ENCODE assay signal across 30 cellular contexts in genomic region chr10:76230866-76231257, GRCh38.
DNase-seq lines count a peak whose midpoint lies in the region; ATAC-seq, FAIRE-seq and TF ChIP-seq lines count a peak whose summit lies in the region.
"Had no signal": no experiment of that assay in that cellular context is flagged by ENCODE, and none has a peak within 500 bp of the region (broad histone marks: within the 10 kb centered on the region; RNA-seq: fewer than 3 reads in every experiment).

No MANE protein-coding gene starts in this region.

- DNase-seq in DMS79 treated with DMSO at 0.1 percent for 48 hours (lab: John Stamatoyannopoulos, UW) (peak; percentile 30), DMS79 (lab: John Stamatoyannopoulos, UW) (no peak), IMR-90 (no peak), hepatocyte (ENCODE audit: low spot score) (no peak), neural progenitor cell (ENCODE audit: low spot score) (no peak), frontal cortex (ENCODE audit: low spot score in 2 of 2) (no peak), glomerular visceral epithelial cell (ENCODE audit: extremely low spot score) (no peak), D341Med (ENCODE audit: low spot score) (no peak)
- DNase-seq: activated CD4-positive, alpha-beta T cell treated with anti-CD3 and anti-CD28 coated beads, Interleukin-2, amount 50 U/mL, for 1 hour; activated gamma-delta T cell treated with Interleukin-2 at 50 U/mL for 16 hours; activated naive CD8-positive, alpha-beta T cell treated with anti-CD3 and anti-CD28 coated beads, Interleukin-2, amount 50 U/mL, for 24 hours; activated T-cell treated with anti-CD3 and anti-CD28 coated beads, Interleukin-2, amount 50 U/mL, for 4 hours; Caco-2; central memory CD4-positive, alpha-beta T cell; cortex of kidney; effector memory CD4-positive, alpha-beta T cell; GF-D8; HFFc6; kidney; naive thymus-derived CD8-positive, alpha-beta T cell; NCI-H1092; NCI-H187; SHP77; T1000; transverse colon had no signal

- no peak for FAIRE-seq in frontal cortex (lab: Jason Lieb, UNC)
- FAIRE-seq: astrocyte, K562 had no signal

- H3K4ac ChIP-seq in IMR-90 (ENCODE audit: low read depth, low read length): no peak overlapping the region

- ATAC-seq in IMR-90 (ENCODE audit: low read depth): no peak
- ATAC-seq: activated naive CD8-positive, alpha-beta T cell treated with anti-CD3 and anti-CD28 coated beads, Interleukin-2, amount 50 U/mL, for 24 hours; activated T-cell treated with anti-CD3 and anti-CD28 coated beads, Interleukin-2, amount 50 U/mL, for 4 hours; K562; naive thymus-derived CD8-positive, alpha-beta T cell; stimulated activated effector memory CD8-positive, alpha-beta T cell treated with anti-CD3 and anti-CD28 coated beads, Interleukin-12 subunit alpha, Interleukin-12 subunit beta, amount 100 ng/mL, for 72 hours had no signal

- H2BK5ac ChIP-seq in IMR-90 (ENCODE audit: low read depth, low read length, poor library complexity, severe bottlenecking): no peak overlapping the region

- no peak overlapping the region for H2AK5ac ChIP-seq in IMR-90 (ENCODE audit: low read depth, low read length)

- dilution Hi-C loops in IMR-90 (cut with HindIII; ENCODE audit: low sequenced_read_pairs, unreplicated experiment): no loop called here

- no peaks in the 10 kb centered on the region for H3K9me2 ChIP-seq in hepatocyte (replicated peaks; ENCODE audit: insufficient read depth)

- H2BK15ac ChIP-seq in IMR-90 (ENCODE audit: low read depth, low read length): no peak overlapping the region

- H2AFZ ChIP-seq in IMR-90 (replicated peaks; ENCODE audit: low read length, poor library complexity): no peak overlapping the region
- H2AFZ ChIP-seq in hepatocyte: no peak overlapping the region
- H2AFZ ChIP-seq in neural progenitor cell (replicated peaks): no peak overlapping the region

- H3K18ac ChIP-seq in IMR-90 (ENCODE audit: low read depth, low read length): peak overlapping the region; percentile 59; the same call in 1 of the 2 replicates

- H4K91ac ChIP-seq in IMR-90 (ENCODE audit: insufficient read depth, low read depth, low read length): no peak overlapping the region

- H3K4me2 ChIP-seq in IMR-90 (ENCODE audit: low read depth, low read length) (no peak overlapping the region), hepatocyte (peak overlapping the region; percentile 50), neural progenitor cell (peak overlapping the region; percentile 58)

- no peaks in the 10 kb centered on the region for H3K9me1 ChIP-seq in IMR-90 (ENCODE audit: insufficient read depth, low read length)

- POLR2A ChIA-PET in IMR-90 (lab: Charles Lee; ENCODE audit: unreplicated experiment): no interaction called here

- H3K27me3 Mint-ChIP-seq in neural progenitor cell (ENCODE audit: insufficient read depth, low read depth): peaks cover 7% of the 10 kb centered on the region
- H3K27me3 Mint-ChIP-seq: activated naive CD8-positive, alpha-beta T cell treated with anti-CD3 and anti-CD28 coated beads, Interleukin-2, amount 50 U/mL, for 24 hours; naive thymus-derived CD8-positive, alpha-beta T cell had no signal

- H3K27ac ChIP-seq in IMR-90 (ENCODE audit: insufficient read depth, low read length): no peak overlapping the region
- peak overlapping the region; percentile 20 for H3K27ac ChIP-seq in hepatocyte
- H3K27ac ChIP-seq in neural progenitor cell: no peak overlapping the region
- H3K27ac ChIP-seq: 22Rv1, C4-2B, transverse colon had no signal

- H3K4me3 ChIP-seq in IMR-90 (ENCODE audit: insufficient read depth, low read depth, low read length) (no peak overlapping the region), hepatocyte (no peak overlapping the region), neural progenitor cell (no peak overlapping the region)
- H3K4me3 ChIP-seq: K562, transverse colon had no signal

- CTCF ChIA-PET in IMR-90 (lab: Yijun Ruan, JAX): interaction anchor here (0.5 kb wide), 1 partner anchor 772 kb away, joined by 3 read pairs; no protein-coding TSS in a partner anchor

- H3K27me3 ChIP-seq in IMR-90 (ENCODE audit: control insufficient read depth, insufficient read depth, low read length) (no peaks in the 10 kb centered on the region; the same call in 1 of the 2 replicates), hepatocyte (no peaks in the 10 kb centered on the region), neural progenitor cell (peaks cover 48% of the 10 kb centered on the region)
- H3K27me3 ChIP-seq: transverse colon had no signal

- no peak overlapping the region for H4K8ac ChIP-seq in IMR-90 (ENCODE audit: low read depth in 2 of 2, low read length in 2 of 2)

- H2BK120ac ChIP-seq in IMR-90 (ENCODE audit: low read depth, low read length): no peak overlapping the region

- H4K20me1 ChIP-seq in IMR-90 (ENCODE audit: insufficient read depth, low read length) (no peaks in the 10 kb centered on the region), hepatocyte (ENCODE audit: insufficient read depth, poor library complexity, severe bottlenecking) (no peaks in the 10 kb centered on the region), neural progenitor cell (ENCODE audit: low read depth) (no peaks in the 10 kb centered on the region)

- no peak for TF ChIP-seq RAD21 in IMR-90 (IDR thresholded peaks at IDR 0.05; ENCODE audit: low read length)

- intact Hi-C loops in IMR-90 (cut with micrococcal nuclease): no loop called here

- peaks cover 6% of the 10 kb centered on the region for H3F3A ChIP-seq in neural progenitor cell (ENCODE audit: low read depth)

- H3K4me1 Mint-ChIP-seq in neural progenitor cell: peaks cover 42% of the 10 kb centered on the region
- H3K4me1 Mint-ChIP-seq: activated naive CD8-positive, alpha-beta T cell treated with anti-CD3 and anti-CD28 coated beads, Interleukin-2, amount 50 U/mL, for 24 hours; naive thymus-derived CD8-positive, alpha-beta T cell; stimulated activated effector memory CD8-positive, alpha-beta T cell treated with anti-CD3 and anti-CD28 coated beads, Interleukin-12 subunit alpha, Interleukin-12 subunit beta, amount 100 ng/mL, for 72 hours had no signal

- no TSS peak for BruUV-seq in IMR-90 (replicated peaks; lab: Mats Ljungman, UMichigan)

- no peaks in the 10 kb centered on the region for H3K79me1 ChIP-seq in IMR-90 (ENCODE audit: low read depth in 1 of 2, low read length in 2 of 2)

- H2AK9ac ChIP-seq in IMR-90 (replicated peaks; ENCODE audit: low read depth, low read length, poor library complexity): no peak overlapping the region

- H3K14ac ChIP-seq in IMR-90 (replicated peaks; ENCODE audit: low read depth, low read length): no peak overlapping the region

- no peak overlapping the region for H3K23ac ChIP-seq in IMR-90 (ENCODE audit: low read depth, low read length)

- TF ChIP-seq CTCF in IMR-90 (conservative IDR thresholded peaks at IDR 0.05; ENCODE audit: low read depth, low read length): no peak
- no peak for TF ChIP-seq CTCF in hepatocyte (IDR thresholded peaks at IDR 0.05; ENCODE audit: poor library complexity)
- no peak for TF ChIP-seq CTCF in neural progenitor cell (IDR thresholded peaks at IDR 0.05)

- H3K56ac ChIP-seq in IMR-90 (ENCODE audit: extremely low read depth, insufficient read depth, low read length): no peak overlapping the region

- no peaks in the 10 kb centered on the region for H3K36me3 ChIP-seq in IMR-90 (ENCODE audit: control insufficient read depth, insufficient read depth, low read length)
- no peaks in the 10 kb centered on the region for H3K36me3 ChIP-seq in hepatocyte (replicated peaks; ENCODE audit: insufficient read depth, low read depth)
- no peaks in the 10 kb centered on the region for H3K36me3 ChIP-seq in neural progenitor cell
- H3K36me3 ChIP-seq: transverse colon had no signal

- WGBS in IMR-90 (ENCODE audit: extremely low coverage in 2 of 2, insufficient read length in 1 of 2), 2 experiments: no CpG with 5 or more reads among the region's 1 CpG
- 38% methylated on average over 1 of the region's 1 CpG for WGBS in hepatocyte (ENCODE audit: low lambda C conversion rate, missing lambda C conversion rate)

- peaks cover 5% of the 10 kb centered on the region for H3K36me3 Mint-ChIP-seq in neural progenitor cell
- H3K36me3 Mint-ChIP-seq: naive thymus-derived CD8-positive, alpha-beta T cell; stimulated activated effector memory CD8-positive, alpha-beta T cell treated with anti-CD3 and anti-CD28 coated beads, Interleukin-12 subunit alpha, Interleukin-12 subunit beta, amount 100 ng/mL, for 72 hours had no signal

- in situ Hi-C loops in IMR-90 (cut with MboI; ENCODE audit: low sequenced_read_pairs): no loop called here

- peak overlapping the region; percentile 97 for H3K27ac Mint-ChIP-seq in neural progenitor cell
- H3K27ac Mint-ChIP-seq: activated naive CD8-positive, alpha-beta T cell treated with anti-CD3 and anti-CD28 coated beads, Interleukin-2, amount 50 U/mL, for 24 hours; HFFc6; naive thymus-derived CD8-positive, alpha-beta T cell; stimulated activated effector memory CD8-positive, alpha-beta T cell treated with anti-CD3 and anti-CD28 coated beads, Interleukin-12 subunit alpha, Interleukin-12 subunit beta, amount 100 ng/mL, for 72 hours had no signal

- H2BK20ac ChIP-seq in IMR-90 (ENCODE audit: low read depth, low read length): no peak overlapping the region

- TF ChIP-seq POLR2A in IMR-90 (IDR thresholded peaks at IDR 0.05; ENCODE audit: low read depth, low read length): no peak

- H3K4me1 ChIP-seq in IMR-90 (ENCODE audit: control insufficient read depth, insufficient read depth, low read length) (peaks cover 6% of the 10 kb centered on the region), hepatocyte (ENCODE audit: insufficient read depth) (peaks cover 16% of the 10 kb centered on the region), neural progenitor cell (peaks cover 23% of the 10 kb centered on the region)

- peak overlapping the region; percentile 32; the same call in 1 of the 2 replicates for H3K9ac ChIP-seq in IMR-90 (ENCODE audit: low read depth, low read length)
- no peak overlapping the region for H3K9ac ChIP-seq in neural progenitor cell

- no peaks in the 10 kb centered on the region for H3K9me3 ChIP-seq in IMR-90 (ENCODE audit: control insufficient read depth, insufficient read depth, low read length)
- H3K9me3 ChIP-seq in hepatocyte (ENCODE audit: low read depth): no peaks in the 10 kb centered on the region
- H3K9me3 ChIP-seq in neural progenitor cell (ENCODE audit: low read depth): no peaks in the 10 kb centered on the region
- H3K9me3 ChIP-seq: Caco-2, transverse colon had no signal

- H3K79me2 ChIP-seq in hepatocyte (no peaks in the 10 kb centered on the region), neural progenitor cell (ENCODE audit: low read depth) (no peaks in the 10 kb centered on the region)

- H4K5ac ChIP-seq in IMR-90 (ENCODE audit: low read depth, low read length): no peak overlapping the region

- H3K9me3 Mint-ChIP-seq in neural progenitor cell: peaks cover 16% of the 10 kb centered on the region
- H3K9me3 Mint-ChIP-seq: activated naive CD8-positive, alpha-beta T cell treated with anti-CD3 and anti-CD28 coated beads, Interleukin-2, amount 50 U/mL, for 24 hours; activated T-cell treated with anti-CD3 and anti-CD28 coated beads, Interleukin-2, amount 50 U/mL, for 4 hours; HFFc6 had no signal

- H3K4me3 Mint-ChIP-seq in neural progenitor cell: peak overlapping the region; percentile 54
- H3K4me3 Mint-ChIP-seq: activated naive CD8-positive, alpha-beta T cell treated with anti-CD3 and anti-CD28 coated beads, Interleukin-2, amount 50 U/mL, for 24 hours; activated T-cell treated with anti-CD3 and anti-CD28 coated beads, Interleukin-2, amount 50 U/mL, for 4 hours; HFFc6; naive thymus-derived CD8-positive, alpha-beta T cell; stimulated activated effector memory CD8-positive, alpha-beta T cell treated with anti-CD3 and anti-CD28 coated beads, Interleukin-12 subunit alpha, Interleukin-12 subunit beta, amount 100 ng/mL, for 72 hours had no signal
